20 cellular contexts compared by ENCODE assay signal in genomic region chr10:66513504-66513903, GRCh38.
"Had no signal": no experiment of that assay in that cellular context is flagged by ENCODE, and none has a peak within 500 bp of the region (broad histone marks: within the 10 kb centered on the region; RNA-seq: fewer than 3 reads in every experiment).

No MANE protein-coding gene starts in this region.

- ATAC-seq: foreskin keratinocyte, gastrocnemius medialis, heart left ventricle, left cardiac atrium, left lung, left ventricle myocardium superior had no signal

- H3K4me2 ChIP-seq: hepatocyte had no signal

- H3K4me1 ChIP-seq: colonic mucosa, esophagus muscularis mucosa, foreskin keratinocyte, gastrocnemius medialis, heart left ventricle, left lung, lower lobe of right lung had no signal

- H3K79me2 ChIP-seq: hepatocyte had no signal

- H3K36me3 Mint-ChIP-seq: immature natural killer cell had no signal

- H3K27me3 ChIP-seq: colonic mucosa, dorsolateral prefrontal cortex, esophagus muscularis mucosa, foreskin keratinocyte, gastrocnemius medialis, heart left ventricle, hepatocyte, left lung had no signal

- H3K4me3 ChIP-seq: colonic mucosa, dorsolateral prefrontal cortex, esophagus muscularis mucosa, gastrocnemius medialis, heart left ventricle, hepatocyte, left lung, lower lobe of right lung had no signal

- DNase-seq: cerebellar nuclear complex; colonic mucosa; dermis blood vessel endothelial cell; dorsolateral prefrontal cortex; effector CD4-positive, alpha-beta T cell; effector memory CD4-positive, alpha-beta T cell; foreskin keratinocyte; gastrocnemius medialis; heart left ventricle; immature natural killer cell; islet precursor cell; left cardiac atrium; left lung; left ventricle myocardium superior; lower lobe of right lung; mesenchymal stem cell; midbrain had no signal

- H3K4me1 Mint-ChIP-seq: immature natural killer cell had no signal

- H3K9me3 ChIP-seq: colonic mucosa, esophagus muscularis mucosa, gastrocnemius medialis, lower lobe of right lung had no signal

- H3K27ac ChIP-seq: colonic mucosa, dorsolateral prefrontal cortex, esophagus muscularis mucosa, foreskin keratinocyte, gastrocnemius medialis, heart left ventricle, hepatocyte, left lung, lower lobe of right lung had no signal

- H3K4me3 Mint-ChIP-seq: immature natural killer cell had no signal

- H3K27ac Mint-ChIP-seq: immature natural killer cell had no signal

- H2AFZ ChIP-seq: hepatocyte had no signal

- H3K36me3 ChIP-seq: colonic mucosa, esophagus muscularis mucosa, gastrocnemius medialis, heart left ventricle, left lung, lower lobe of right lung had no signal

- FAIRE-seq: endothelial cell of umbilical vein had no signal
